12 cellular contexts compared by ENCODE assay signal in the genomic region with DNA sequence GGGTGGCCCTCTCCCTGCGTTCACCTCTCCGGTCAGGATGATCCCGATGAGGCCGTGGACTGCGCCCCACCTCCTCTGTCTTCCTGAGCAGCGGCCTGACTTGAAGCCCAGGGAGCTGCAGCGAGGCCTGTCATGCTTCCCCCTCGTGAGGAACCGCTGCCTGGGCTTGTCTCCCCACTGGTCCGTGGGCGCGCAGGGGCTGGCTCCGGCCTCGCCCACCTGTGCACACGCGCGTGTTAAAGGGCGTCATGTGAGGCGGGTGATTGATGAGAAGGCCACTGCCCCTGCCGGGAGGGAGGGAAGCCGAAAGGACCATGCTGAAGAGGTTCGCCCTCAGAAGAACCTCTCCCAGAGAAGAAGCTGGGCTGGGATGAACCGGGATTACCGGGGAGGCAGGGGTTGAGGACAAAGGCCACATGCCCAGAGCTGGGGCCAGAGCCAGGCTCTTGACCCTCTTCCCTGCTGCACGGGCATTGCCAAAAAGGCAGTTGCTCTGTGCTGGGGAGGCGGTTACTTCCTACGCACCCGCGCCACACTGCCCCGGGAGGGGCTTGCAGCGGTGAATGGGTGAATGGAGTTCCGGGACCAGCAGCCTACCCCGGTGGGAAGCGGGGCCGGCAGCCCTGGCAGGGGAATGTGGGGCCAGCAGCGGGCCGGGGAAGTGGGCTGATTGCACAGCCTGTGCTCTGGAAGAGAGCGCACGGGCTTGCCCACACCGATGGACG.
"Had no signal": no experiment of that assay in that cellular context is flagged by ENCODE, and none has a peak within 500 bp of the region (broad histone marks: within the 10 kb centered on the region; RNA-seq: fewer than 3 reads in every experiment).

No MANE protein-coding gene starts in this region.

- H3K27ac ChIP-seq: brain microvascular endothelial cell, thyroid gland had no signal

- DNase-seq: activated CD4-positive, alpha-beta T cell treated with anti-CD3 and anti-CD28 coated beads, Interleukin-2, amount 50 U/mL, for 4 hours; activated CD4-positive, CD25-positive, alpha-beta regulatory T cell treated with anti-CD3 and anti-CD28 coated beads, Interleukin-2, amount 50 U/mL, for 72 hours; activated naive CD4-positive, alpha-beta T cell treated with anti-CD3 and anti-CD28 coated beads, Interleukin-2, amount 50 U/mL, for 16 hours; activated T-cell treated with anti-CD3 and anti-CD28 coated beads, Interleukin-2, amount 50 U/mL, for 1 hour; brain microvascular endothelial cell; cerebellar nuclear complex; dermis blood vessel endothelial cell; immature natural killer cell; left colon; nephron progenitor cell; retina; thyroid gland had no signal

- ATAC-seq: left colon had no signal

- H3K27me3 ChIP-seq: brain microvascular endothelial cell, thyroid gland had no signal

- H3K9me3 ChIP-seq: thyroid gland had no signal

- H3K36me3 ChIP-seq: brain microvascular endothelial cell, thyroid gland had no signal

- H3K4me3 ChIP-seq: thyroid gland had no signal
